Comparison of ENCODE assay signal across 1 cellular context in the genomic region with DNA sequence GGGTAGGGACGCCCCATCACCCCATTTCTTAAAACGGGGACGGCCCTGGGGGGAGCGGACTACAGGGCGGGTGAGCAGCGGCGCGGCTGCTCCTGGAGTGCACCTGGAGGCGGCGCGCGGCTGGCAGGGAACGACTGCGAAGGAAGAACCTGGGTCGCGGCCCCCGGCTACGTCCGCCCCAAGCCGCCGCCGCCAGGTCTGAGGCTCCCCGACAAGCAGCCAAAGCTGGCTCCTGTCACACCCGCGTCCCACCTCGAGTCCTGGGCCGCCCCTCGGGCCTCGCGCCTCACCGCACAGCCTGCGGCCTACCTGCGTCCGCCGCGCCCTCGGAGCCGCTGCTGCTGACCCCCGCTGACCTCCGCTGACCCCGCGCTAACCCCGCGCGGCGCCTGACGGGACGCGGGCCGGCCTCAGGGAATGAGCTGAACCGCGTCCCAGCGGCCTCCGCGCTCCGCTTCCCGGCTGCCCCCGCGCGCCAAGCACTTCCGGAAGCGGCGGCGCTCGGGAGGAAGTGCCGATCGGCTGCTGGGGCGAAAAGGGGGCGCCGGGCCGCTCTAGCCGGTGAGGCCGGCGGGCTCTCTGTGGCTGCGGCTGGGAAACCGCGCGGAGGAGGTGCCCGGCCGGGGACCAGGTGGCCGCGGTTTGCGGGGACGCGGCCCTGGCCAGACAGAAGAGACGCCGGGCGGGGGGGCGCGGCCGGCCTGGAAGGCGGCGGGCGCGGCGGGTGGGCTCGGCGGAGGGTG.
TF ChIP-seq lines count a peak whose summit lies in the region.

A gene with protein sequence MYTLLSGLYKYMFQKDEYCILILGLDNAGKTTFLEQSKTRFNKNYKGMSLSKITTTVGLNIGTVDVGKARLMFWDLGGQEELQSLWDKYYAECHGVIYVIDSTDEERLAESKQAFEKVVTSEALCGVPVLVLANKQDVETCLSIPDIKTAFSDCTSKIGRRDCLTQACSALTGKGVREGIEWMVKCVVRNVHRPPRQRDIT (minus strand): TSS at position 419 of the 743 bp plus-strand sequence. CDS start 885 bp downstream, outside the sequence.
A gene with protein sequence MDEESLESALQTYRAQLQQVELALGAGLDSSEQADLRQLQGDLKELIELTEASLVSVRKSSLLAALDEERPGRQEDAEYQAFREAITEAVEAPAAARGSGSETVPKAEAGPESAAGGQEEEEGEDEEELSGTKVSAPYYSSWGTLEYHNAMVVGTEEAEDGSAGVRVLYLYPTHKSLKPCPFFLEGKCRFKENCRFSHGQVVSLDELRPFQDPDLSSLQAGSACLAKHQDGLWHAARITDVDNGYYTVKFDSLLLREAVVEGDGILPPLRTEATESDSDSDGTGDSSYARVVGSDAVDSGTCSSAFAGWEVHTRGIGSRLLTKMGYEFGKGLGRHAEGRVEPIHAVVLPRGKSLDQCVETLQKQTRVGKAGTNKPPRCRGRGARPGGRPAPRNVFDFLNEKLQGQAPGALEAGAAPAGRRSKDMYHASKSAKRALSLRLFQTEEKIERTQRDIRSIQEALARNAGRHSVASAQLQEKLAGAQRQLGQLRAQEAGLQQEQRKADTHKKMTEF (plus strand): TSS at position 482 of the 743 bp plus-strand sequence. CDS start 542 bp downstream, outside the sequence.

TF ChIP-seq in HEK293, 187 proteins besides CTCF, POLR2A, EP300 and RAD21 (continued from another document and continues in another):
- TF ChIP-seq, protein P1, sequence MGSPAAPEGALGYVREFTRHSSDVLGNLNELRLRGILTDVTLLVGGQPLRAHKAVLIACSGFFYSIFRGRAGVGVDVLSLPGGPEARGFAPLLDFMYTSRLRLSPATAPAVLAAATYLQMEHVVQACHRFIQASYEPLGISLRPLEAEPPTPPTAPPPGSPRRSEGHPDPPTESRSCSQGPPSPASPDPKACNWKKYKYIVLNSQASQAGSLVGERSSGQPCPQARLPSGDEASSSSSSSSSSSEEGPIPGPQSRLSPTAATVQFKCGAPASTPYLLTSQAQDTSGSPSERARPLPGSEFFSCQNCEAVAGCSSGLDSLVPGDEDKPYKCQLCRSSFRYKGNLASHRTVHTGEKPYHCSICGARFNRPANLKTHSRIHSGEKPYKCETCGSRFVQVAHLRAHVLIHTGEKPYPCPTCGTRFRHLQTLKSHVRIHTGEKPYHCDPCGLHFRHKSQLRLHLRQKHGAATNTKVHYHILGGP (tag by site-specific recombination; IDR thresholded peaks at IDR 0.05), result no peak
- TF ChIP-seq, protein P2, sequence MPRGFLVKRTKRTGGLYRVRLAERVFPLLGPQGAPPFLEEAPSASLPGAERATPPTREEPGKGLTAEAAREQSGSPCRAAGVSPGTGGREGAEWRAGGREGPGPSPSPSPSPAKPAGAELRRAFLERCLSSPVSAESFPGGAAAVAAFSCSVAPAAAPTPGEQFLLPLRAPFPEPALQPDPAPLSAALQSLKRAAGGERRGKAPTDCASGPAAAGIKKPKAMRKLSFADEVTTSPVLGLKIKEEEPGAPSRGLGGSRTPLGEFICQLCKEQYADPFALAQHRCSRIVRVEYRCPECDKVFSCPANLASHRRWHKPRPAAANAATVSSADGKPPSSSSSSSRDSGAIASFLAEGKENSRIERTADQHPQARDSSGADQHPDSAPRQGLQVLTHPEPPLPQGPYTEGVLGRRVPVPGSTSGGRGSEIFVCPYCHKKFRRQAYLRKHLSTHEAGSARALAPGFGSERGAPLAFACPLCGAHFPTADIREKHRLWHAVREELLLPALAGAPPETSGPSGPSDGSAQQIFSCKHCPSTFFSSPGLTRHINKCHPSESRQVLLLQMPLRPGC (tag by site-specific recombination; IDR thresholded peaks at IDR 0.05), result peak; percentile 41; the same call in 1 of the 2 replicates
- TF ChIP-seq, protein P3, sequence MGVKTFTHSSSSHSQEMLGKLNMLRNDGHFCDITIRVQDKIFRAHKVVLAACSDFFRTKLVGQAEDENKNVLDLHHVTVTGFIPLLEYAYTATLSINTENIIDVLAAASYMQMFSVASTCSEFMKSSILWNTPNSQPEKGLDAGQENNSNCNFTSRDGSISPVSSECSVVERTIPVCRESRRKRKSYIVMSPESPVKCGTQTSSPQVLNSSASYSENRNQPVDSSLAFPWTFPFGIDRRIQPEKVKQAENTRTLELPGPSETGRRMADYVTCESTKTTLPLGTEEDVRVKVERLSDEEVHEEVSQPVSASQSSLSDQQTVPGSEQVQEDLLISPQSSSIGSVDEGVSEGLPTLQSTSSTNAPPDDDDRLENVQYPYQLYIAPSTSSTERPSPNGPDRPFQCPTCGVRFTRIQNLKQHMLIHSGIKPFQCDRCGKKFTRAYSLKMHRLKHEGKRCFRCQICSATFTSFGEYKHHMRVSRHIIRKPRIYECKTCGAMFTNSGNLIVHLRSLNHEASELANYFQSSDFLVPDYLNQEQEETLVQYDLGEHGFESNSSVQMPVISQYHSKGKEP (tag by site-specific recombination; IDR thresholded peaks at IDR 0.05), result no peak
- peak; percentile 46; the same call in 1 of the 2 replicates for TF ChIP-seq ZBTB20 (tag by site-specific recombination; IDR thresholded peaks at IDR 0.05)
- peak; percentile 70; the same call in 1 of the 2 replicates for TF ChIP-seq REPIN1 (tag by site-specific recombination; IDR thresholded peaks at IDR 0.05; ENCODE audit: low read depth)
- TF ChIP-seq ZSCAN30 (tag by site-specific recombination; IDR thresholded peaks at IDR 0.05), result peak; percentile 77
- TF ChIP-seq YY1 (tag by site-specific recombination; IDR thresholded peaks at IDR 0.05), result peak; percentile 46; the same call in 1 of the 2 replicates
- TF ChIP-seq, protein P4, sequence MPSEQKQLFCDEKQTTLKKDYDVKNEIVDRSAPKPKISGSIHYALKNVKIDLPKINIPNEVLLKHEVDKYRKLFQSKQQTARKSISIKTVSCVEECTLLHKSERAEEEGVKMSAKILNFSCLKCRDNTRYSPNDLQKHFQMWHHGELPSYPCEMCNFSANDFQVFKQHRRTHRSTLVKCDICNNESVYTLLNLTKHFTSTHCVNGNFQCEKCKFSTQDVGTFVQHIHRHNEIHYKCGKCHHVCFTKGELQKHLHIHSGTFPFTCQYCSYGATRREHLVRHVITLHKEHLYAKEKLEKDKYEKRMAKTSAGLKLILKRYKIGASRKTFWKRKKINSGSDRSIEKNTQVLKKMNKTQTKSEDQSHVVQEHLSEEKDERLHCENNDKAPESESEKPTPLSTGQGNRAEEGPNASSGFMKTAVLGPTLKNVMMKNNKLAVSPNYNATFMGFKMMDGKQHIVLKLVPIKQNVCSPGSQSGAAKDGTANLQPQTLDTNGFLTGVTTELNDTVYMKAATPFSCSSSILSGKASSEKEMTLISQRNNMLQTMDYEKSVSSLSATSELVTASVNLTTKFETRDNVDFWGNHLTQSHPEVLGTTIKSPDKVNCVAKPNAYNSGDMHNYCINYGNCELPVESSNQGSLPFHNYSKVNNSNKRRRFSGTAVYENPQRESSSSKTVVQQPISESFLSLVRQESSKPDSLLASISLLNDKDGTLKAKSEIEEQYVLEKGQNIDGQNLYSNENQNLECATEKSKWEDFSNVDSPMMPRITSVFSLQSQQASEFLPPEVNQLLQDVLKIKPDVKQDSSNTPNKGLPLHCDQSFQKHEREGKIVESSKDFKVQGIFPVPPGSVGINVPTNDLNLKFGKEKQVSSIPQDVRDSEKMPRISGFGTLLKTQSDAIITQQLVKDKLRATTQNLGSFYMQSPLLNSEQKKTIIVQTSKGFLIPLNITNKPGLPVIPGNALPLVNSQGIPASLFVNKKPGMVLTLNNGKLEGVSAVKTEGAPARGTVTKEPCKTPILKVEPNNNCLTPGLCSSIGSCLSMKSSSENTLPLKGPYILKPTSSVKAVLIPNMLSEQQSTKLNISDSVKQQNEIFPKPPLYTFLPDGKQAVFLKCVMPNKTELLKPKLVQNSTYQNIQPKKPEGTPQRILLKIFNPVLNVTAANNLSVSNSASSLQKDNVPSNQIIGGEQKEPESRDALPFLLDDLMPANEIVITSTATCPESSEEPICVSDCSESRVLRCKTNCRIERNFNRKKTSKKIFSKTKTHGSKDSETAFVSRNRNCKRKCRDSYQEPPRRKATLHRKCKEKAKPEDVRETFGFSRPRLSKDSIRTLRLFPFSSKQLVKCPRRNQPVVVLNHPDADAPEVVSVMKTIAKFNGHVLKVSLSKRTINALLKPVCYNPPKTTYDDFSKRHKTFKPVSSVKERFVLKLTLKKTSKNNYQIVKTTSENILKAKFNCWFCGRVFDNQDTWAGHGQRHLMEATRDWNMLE (tag by site-specific recombination; conservative IDR thresholded peaks at IDR 0.05; ENCODE audit: low read depth), result peak; percentile 78
- TF ChIP-seq, protein P5, sequence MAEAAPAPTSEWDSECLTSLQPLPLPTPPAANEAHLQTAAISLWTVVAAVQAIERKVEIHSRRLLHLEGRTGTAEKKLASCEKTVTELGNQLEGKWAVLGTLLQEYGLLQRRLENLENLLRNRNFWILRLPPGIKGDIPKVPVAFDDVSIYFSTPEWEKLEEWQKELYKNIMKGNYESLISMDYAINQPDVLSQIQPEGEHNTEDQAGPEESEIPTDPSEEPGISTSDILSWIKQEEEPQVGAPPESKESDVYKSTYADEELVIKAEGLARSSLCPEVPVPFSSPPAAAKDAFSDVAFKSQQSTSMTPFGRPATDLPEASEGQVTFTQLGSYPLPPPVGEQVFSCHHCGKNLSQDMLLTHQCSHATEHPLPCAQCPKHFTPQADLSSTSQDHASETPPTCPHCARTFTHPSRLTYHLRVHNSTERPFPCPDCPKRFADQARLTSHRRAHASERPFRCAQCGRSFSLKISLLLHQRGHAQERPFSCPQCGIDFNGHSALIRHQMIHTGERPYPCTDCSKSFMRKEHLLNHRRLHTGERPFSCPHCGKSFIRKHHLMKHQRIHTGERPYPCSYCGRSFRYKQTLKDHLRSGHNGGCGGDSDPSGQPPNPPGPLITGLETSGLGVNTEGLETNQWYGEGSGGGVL (tag by site-specific recombination; IDR thresholded peaks at IDR 0.05), result peak; percentile 32; the same call in 1 of the 2 replicates
- peak; percentile 74; the same call in 1 of the 2 replicates for TF ChIP-seq KLF16 (tag by site-specific recombination; IDR thresholded peaks at IDR 0.05)
- no peak for TF ChIP-seq ZNF548 (tag by site-specific recombination; IDR thresholded peaks at IDR 0.05)
- TF ChIP-seq, protein P6, sequence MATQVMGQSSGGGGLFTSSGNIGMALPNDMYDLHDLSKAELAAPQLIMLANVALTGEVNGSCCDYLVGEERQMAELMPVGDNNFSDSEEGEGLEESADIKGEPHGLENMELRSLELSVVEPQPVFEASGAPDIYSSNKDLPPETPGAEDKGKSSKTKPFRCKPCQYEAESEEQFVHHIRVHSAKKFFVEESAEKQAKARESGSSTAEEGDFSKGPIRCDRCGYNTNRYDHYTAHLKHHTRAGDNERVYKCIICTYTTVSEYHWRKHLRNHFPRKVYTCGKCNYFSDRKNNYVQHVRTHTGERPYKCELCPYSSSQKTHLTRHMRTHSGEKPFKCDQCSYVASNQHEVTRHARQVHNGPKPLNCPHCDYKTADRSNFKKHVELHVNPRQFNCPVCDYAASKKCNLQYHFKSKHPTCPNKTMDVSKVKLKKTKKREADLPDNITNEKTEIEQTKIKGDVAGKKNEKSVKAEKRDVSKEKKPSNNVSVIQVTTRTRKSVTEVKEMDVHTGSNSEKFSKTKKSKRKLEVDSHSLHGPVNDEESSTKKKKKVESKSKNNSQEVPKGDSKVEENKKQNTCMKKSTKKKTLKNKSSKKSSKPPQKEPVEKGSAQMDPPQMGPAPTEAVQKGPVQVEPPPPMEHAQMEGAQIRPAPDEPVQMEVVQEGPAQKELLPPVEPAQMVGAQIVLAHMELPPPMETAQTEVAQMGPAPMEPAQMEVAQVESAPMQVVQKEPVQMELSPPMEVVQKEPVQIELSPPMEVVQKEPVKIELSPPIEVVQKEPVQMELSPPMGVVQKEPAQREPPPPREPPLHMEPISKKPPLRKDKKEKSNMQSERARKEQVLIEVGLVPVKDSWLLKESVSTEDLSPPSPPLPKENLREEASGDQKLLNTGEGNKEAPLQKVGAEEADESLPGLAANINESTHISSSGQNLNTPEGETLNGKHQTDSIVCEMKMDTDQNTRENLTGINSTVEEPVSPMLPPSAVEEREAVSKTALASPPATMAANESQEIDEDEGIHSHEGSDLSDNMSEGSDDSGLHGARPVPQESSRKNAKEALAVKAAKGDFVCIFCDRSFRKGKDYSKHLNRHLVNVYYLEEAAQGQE (tag by site-specific recombination; IDR thresholded peaks at IDR 0.05), result peak; percentile 21; the same call in 1 of the 2 replicates
- TF ChIP-seq ZIC2 (tag by site-specific recombination; IDR thresholded peaks at IDR 0.05), result 0 out of 2 replicates have a peak, but pooled peaks have one; percentile 10
- peak; percentile 54; the same call in 1 of the 2 replicates for TF ChIP-seq KLF10 (tag by site-specific recombination; IDR thresholded peaks at IDR 0.05)
- peak; percentile 45; the same call in 1 of the 2 replicates for TF ChIP-seq ZBTB7A (tag by site-specific recombination; IDR thresholded peaks at IDR 0.05; ENCODE audit: low read depth)
- TF ChIP-seq, protein P7, sequence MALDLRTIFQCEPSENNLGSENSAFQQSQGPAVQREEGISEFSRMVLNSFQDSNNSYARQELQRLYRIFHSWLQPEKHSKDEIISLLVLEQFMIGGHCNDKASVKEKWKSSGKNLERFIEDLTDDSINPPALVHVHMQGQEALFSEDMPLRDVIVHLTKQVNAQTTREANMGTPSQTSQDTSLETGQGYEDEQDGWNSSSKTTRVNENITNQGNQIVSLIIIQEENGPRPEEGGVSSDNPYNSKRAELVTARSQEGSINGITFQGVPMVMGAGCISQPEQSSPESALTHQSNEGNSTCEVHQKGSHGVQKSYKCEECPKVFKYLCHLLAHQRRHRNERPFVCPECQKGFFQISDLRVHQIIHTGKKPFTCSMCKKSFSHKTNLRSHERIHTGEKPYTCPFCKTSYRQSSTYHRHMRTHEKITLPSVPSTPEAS (tag by site-specific recombination; IDR thresholded peaks at IDR 0.05), result no peak
- peak; percentile 16; the same call in 1 of the 2 replicates for TF ChIP-seq ZNF791 (tag by site-specific recombination; IDR thresholded peaks at IDR 0.05)
- no peak for TF ChIP-seq ZNF138 (tag by site-specific recombination; IDR thresholded peaks at IDR 0.05; ENCODE audit: borderline replicate concordance)
- TF ChIP-seq ZNF596 (tag by site-specific recombination; IDR thresholded peaks at IDR 0.05), result no peak
- TF ChIP-seq IKZF3 (tag by site-specific recombination; IDR thresholded peaks at IDR 0.05), result peak; percentile 21; the same call in 1 of the 2 replicates
- peak; percentile 46 for TF ChIP-seq SP7 (tag by site-specific recombination; IDR thresholded peaks at IDR 0.05)
- TF ChIP-seq, protein P8, sequence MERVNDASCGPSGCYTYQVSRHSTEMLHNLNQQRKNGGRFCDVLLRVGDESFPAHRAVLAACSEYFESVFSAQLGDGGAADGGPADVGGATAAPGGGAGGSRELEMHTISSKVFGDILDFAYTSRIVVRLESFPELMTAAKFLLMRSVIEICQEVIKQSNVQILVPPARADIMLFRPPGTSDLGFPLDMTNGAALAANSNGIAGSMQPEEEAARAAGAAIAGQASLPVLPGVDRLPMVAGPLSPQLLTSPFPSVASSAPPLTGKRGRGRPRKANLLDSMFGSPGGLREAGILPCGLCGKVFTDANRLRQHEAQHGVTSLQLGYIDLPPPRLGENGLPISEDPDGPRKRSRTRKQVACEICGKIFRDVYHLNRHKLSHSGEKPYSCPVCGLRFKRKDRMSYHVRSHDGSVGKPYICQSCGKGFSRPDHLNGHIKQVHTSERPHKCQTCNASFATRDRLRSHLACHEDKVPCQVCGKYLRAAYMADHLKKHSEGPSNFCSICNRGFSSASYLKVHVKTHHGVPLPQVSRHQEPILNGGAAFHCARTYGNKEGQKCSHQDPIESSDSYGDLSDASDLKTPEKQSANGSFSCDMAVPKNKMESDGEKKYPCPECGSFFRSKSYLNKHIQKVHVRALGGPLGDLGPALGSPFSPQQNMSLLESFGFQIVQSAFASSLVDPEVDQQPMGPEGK (tag by site-specific recombination; IDR thresholded peaks at IDR 0.05), result peak; percentile 40; the same call in 1 of the 2 replicates
- no peak for TF ChIP-seq ZNF544 (tag by site-specific recombination; IDR thresholded peaks at IDR 0.05)
